In genomic region chr3:42773409-42773751, GRCh38 we compare ENCODE assay signal across 9 cellular contexts. TPM values are rescaled to one million over a fixed set of nuclear protein-coding genes. Genes with fewer than 3 reads are reported as not detected.
DNase-seq lines count a peak whose midpoint lies in the region; ATAC-seq and TF ChIP-seq lines count a peak whose summit lies in the region.
"Had no signal": no experiment of that assay in that cellular context is flagged by ENCODE, and none has a peak within 500 bp of the region (broad histone marks: within the 10 kb centered on the region; RNA-seq: fewer than 3 reads in every experiment).

No MANE protein-coding gene starts in this region.

- ATAC-seq in CD4-positive, CD25-positive, alpha-beta regulatory T cell (ENCODE audit: low read depth in 2 of 2) = no peak
- peak in 1 of 2 donors; percentile 13 for ATAC-seq in upper lobe of left lung (ENCODE audit: low FRiP score in 2 of 2)

- POLR2A ChIA-PET in activated CD4-positive, alpha-beta memory T cell treated with anti-CD3 and anti-CD28 coated beads for 36 hours (lab: Charles Lee) = no interaction called here

- peak overlapping the region; percentile 84 for H3K4me3 ChIP-seq in CD4-positive, CD25-positive, alpha-beta regulatory T cell (ENCODE audit: low read depth, low read length)
- peak overlapping the region; percentile 25 to 59 (median 56) for H3K4me3 ChIP-seq in upper lobe of left lung

- no peak for DNase-seq in CD4-positive, CD25-positive, alpha-beta regulatory T cell
- DNase-seq in HFFc6 = no peak
- DNase-seq in activated CD4-positive, alpha-beta memory T cell treated with anti-CD3 and anti-CD28 coated beads for 36 hours = no peak
- no peak for DNase-seq in immature natural killer cell
- no peak for DNase-seq in upper lobe of left lung
- DNase-seq in AML-193 (lab: John Stamatoyannopoulos, UW) = no peak
- DNase-seq in NCI-H526 (lab: John Stamatoyannopoulos, UW) = no peak
- no peak for DNase-seq in HCEC 1CT

- no peaks in the 10 kb centered on the region for H3K9me3 ChIP-seq in CD4-positive, CD25-positive, alpha-beta regulatory T cell (ENCODE audit: control insufficient read depth in 2 of 2, low read length in 2 of 2)
- no peaks in the 10 kb centered on the region for H3K9me3 ChIP-seq in upper lobe of left lung

- WGBS in upper lobe of left lung, 2 donors = 6 to 12% methylated on average over 6 of the region's 6 CpGs

- intact Hi-C loops in activated CD4-positive, alpha-beta memory T cell treated with anti-CD3 and anti-CD28 coated beads for 36 hours (cut with micrococcal nuclease) = loop anchor here (1.0 to 2.0 kb wide), 3 partner anchors 31 to 173 kb away; partner anchors contain the start of genes HIGD1A and NKTR

- peaks cover 8 to 18% (median 11%) of the 10 kb centered on the region in 4 donors for H3K4me1 Mint-ChIP-seq in CD4-positive, CD25-positive, alpha-beta regulatory T cell
- H3K4me1 Mint-ChIP-seq in HFFc6 (ENCODE audit: low read depth) (peaks cover 20% of the 10 kb centered on the region), immature natural killer cell (peaks cover 13 to 18% of the 10 kb centered on the region in 2 donors)
- H3K4me1 Mint-ChIP-seq in activated CD4-positive, alpha-beta memory T cell treated with anti-CD3 and anti-CD28 coated beads for 36 hours (ENCODE audit: low read depth) = peaks cover 10% of the 10 kb centered on the region

- peaks cover 7% of the 10 kb centered on the region for H3K27me3 Mint-ChIP-seq in CD4-positive, CD25-positive, alpha-beta regulatory T cell
- peaks cover 6% of the 10 kb centered on the region; the same call in 1 of the 2 replicates for H3K27me3 Mint-ChIP-seq in HFFc6 (ENCODE audit: insufficient read depth)
- no peaks in the 10 kb centered on the region for H3K27me3 Mint-ChIP-seq in activated CD4-positive, alpha-beta memory T cell treated with anti-CD3 and anti-CD28 coated beads for 36 hours
- H3K27me3 Mint-ChIP-seq in immature natural killer cell (ENCODE audit: low read depth in 3 of 3) = peaks cover 3 to 12% (median 6%) of the 10 kb centered on the region in 3 donors

- no peaks in the 10 kb centered on the region for H3K36me3 ChIP-seq in CD4-positive, CD25-positive, alpha-beta regulatory T cell (ENCODE audit: control insufficient read depth, insufficient read depth, low read length)
- H3K36me3 ChIP-seq in upper lobe of left lung = no peaks in the 10 kb centered on the region

- H3K27ac ChIP-seq in CD4-positive, CD25-positive, alpha-beta regulatory T cell (ENCODE audit: insufficient read depth, low read length, poor library complexity, severe bottlenecking) = no peak overlapping the region
- peak overlapping the region; percentile 83 to 93 (median 86) for H3K27ac ChIP-seq in upper lobe of left lung

- no peaks in the 10 kb centered on the region for H3K27me3 ChIP-seq in CD4-positive, CD25-positive, alpha-beta regulatory T cell (ENCODE audit: control insufficient read depth, insufficient read depth, low read length)
- H3K27me3 ChIP-seq in upper lobe of left lung = no peaks in the 10 kb centered on the region

- TF ChIP-seq CTCF in HFFc6 (IDR thresholded peaks at IDR 0.05) (no peak), upper lobe of left lung (IDR thresholded peaks at IDR 0.05) (no peak)

- peak overlapping the region; percentile 68 to 96 (median 86) for H3K4me3 Mint-ChIP-seq in CD4-positive, CD25-positive, alpha-beta regulatory T cell
- H3K4me3 Mint-ChIP-seq in HFFc6 (peak overlapping the region; percentile 93), immature natural killer cell (peak overlapping the region; percentile 85 to 94 (median 89))
- H3K4me3 Mint-ChIP-seq in activated CD4-positive, alpha-beta memory T cell treated with anti-CD3 and anti-CD28 coated beads for 36 hours = peak overlapping the region; percentile 84

- H3K4me1 ChIP-seq in CD4-positive, CD25-positive, alpha-beta regulatory T cell (ENCODE audit: control insufficient read depth, insufficient read depth, low read length, poor library complexity, severe bottlenecking) = peaks cover 14% of the 10 kb centered on the region
- H3K4me1 ChIP-seq in upper lobe of left lung = peaks cover 7 to 17% (median 9%) of the 10 kb centered on the region in 4 donors

- CTCF ChIA-PET in activated CD4-positive, alpha-beta memory T cell treated with anti-CD3 and anti-CD28 coated beads for 36 hours (lab: Charles Lee) = no interaction called here

- no peaks in the 10 kb centered on the region for H3K36me3 Mint-ChIP-seq in CD4-positive, CD25-positive, alpha-beta regulatory T cell
- H3K36me3 Mint-ChIP-seq in HFFc6 (ENCODE audit: low read depth) = peaks cover 10% of the 10 kb centered on the region; the same call in 1 of the 2 replicates
- no peaks in the 10 kb centered on the region for H3K36me3 Mint-ChIP-seq in activated CD4-positive, alpha-beta memory T cell treated with anti-CD3 and anti-CD28 coated beads for 36 hours
- no peaks in the 10 kb centered on the region for H3K36me3 Mint-ChIP-seq in immature natural killer cell

- H3K27ac Mint-ChIP-seq in CD4-positive, CD25-positive, alpha-beta regulatory T cell = peak overlapping the region; percentile 48 to 89 (median 74)
- peak overlapping the region; percentile 80 for H3K27ac Mint-ChIP-seq in HFFc6
- H3K27ac Mint-ChIP-seq in activated CD4-positive, alpha-beta memory T cell treated with anti-CD3 and anti-CD28 coated beads for 36 hours = peak overlapping the region; percentile 56
- H3K27ac Mint-ChIP-seq in immature natural killer cell = peak overlapping the region in 5 of 6 donors; percentile 83 to 91 (median 88)

- TF ChIP-seq EP300 in upper lobe of left lung (IDR thresholded peaks at IDR 0.05) = no peak

- no peak for TF ChIP-seq POLR2A in upper lobe of left lung (IDR thresholded peaks at IDR 0.05)

- peaks cover 0 to 1% (median 0%) of the 10 kb centered on the region in 7 donors for H3K9me3 Mint-ChIP-seq in CD4-positive, CD25-positive, alpha-beta regulatory T cell
- peaks cover 7% of the 10 kb centered on the region for H3K9me3 Mint-ChIP-seq in HFFc6
- H3K9me3 Mint-ChIP-seq in activated CD4-positive, alpha-beta memory T cell treated with anti-CD3 and anti-CD28 coated beads for 36 hours = no peaks in the 10 kb centered on the region
- peaks cover 0 to 3% (median 0%) of the 10 kb centered on the region in 6 donors for H3K9me3 Mint-ChIP-seq in immature natural killer cell

RNA-seq across cellular contexts. Expression of gene CCDC13, which starts 0.3 kb away (rescaled TPM):
- total RNA-seq in CD4-positive, CD25-positive, alpha-beta regulatory T cell = 0.32 TPM
- under 1 TPM in 3 of 4 donors, not detected in 1; 0.15 to 0.33 (median 0.26) TPM for polyA plus RNA-seq in CD4-positive, CD25-positive, alpha-beta regulatory T cell
- total RNA-seq in HFFc6 (2021; fragmentation: NEBNext Ultra II Directional; extraction: Animal tissue kit (Norgen Biotek cat#: 25700)) = under 1 TPM in 4 of 6 experiments, not detected in 2; 0.17 to 0.47 (median 0.30) TPM
- total RNA-seq in activated CD4-positive, alpha-beta memory T cell treated with anti-CD3 and anti-CD28 coated beads for 36 hours = under 1 TPM in 1 of 2 experiments, not detected in 1; 0.76 TPM
- polyA plus RNA-seq in immature natural killer cell = 1 to 10 TPM in 1 of 3 donors, under 1 TPM in 1, not detected in 1; 0.61 to 1.1 TPM
- 10 to 100 TPM in 1 of 6 donors, 1 to 10 TPM in 5; 2.1 to 12.8 (median 3.0) TPM for total RNA-seq in upper lobe of left lung

RNA-seq across cellular contexts. Expression of gene HIGD1A, which starts 30.9 kb away (rescaled TPM):
- total RNA-seq in CD4-positive, CD25-positive, alpha-beta regulatory T cell = 23.9 TPM
- 100 to 1,000 TPM in 1 of 4 donors, 10 to 100 TPM in 3; 77.6 to 110 (median 91.9) TPM for polyA plus RNA-seq in CD4-positive, CD25-positive, alpha-beta regulatory T cell
- total RNA-seq in HFFc6 (2021; fragmentation: NEBNext Ultra II Directional; extraction: Animal tissue kit (Norgen Biotek cat#: 25700)) = 100 to 1,000 TPM; 115 to 144 (median 125) TPM
- 10 to 100 TPM; 63.7 to 68.4 TPM for total RNA-seq in activated CD4-positive, alpha-beta memory T cell treated with anti-CD3 and anti-CD28 coated beads for 36 hours
- 100 to 1,000 TPM; 111 to 204 (median 159) TPM for polyA plus RNA-seq in immature natural killer cell
- 100 to 1,000 TPM in 2 of 6 donors, 10 to 100 TPM in 4; 26.2 to 108 (median 73.3) TPM for total RNA-seq in upper lobe of left lung

RNA-seq across cellular contexts. Expression of gene ACKR2, which starts 35.9 kb away (rescaled TPM):
- total RNA-seq in CD4-positive, CD25-positive, alpha-beta regulatory T cell = not detected
- polyA plus RNA-seq in CD4-positive, CD25-positive, alpha-beta regulatory T cell = under 1 TPM in 2 of 4 donors, not detected in 2; 0.29 to 0.35 TPM
- under 1 TPM in 3 of 6 experiments, not detected in 3; 0.09 to 0.10 (median 0.10) TPM for total RNA-seq in HFFc6 (2021; fragmentation: NEBNext Ultra II Directional; extraction: Animal tissue kit (Norgen Biotek cat#: 25700))
- under 1 TPM; 0.44 to 0.74 TPM for total RNA-seq in activated CD4-positive, alpha-beta memory T cell treated with anti-CD3 and anti-CD28 coated beads for 36 hours
- under 1 TPM in 1 of 3 donors, not detected in 2; 0.18 TPM for polyA plus RNA-seq in immature natural killer cell
- total RNA-seq in upper lobe of left lung = 1 to 10 TPM in 5 of 6 donors, not detected in 1; 1.1 to 8.2 (median 2.3) TPM
- total RNA-seq: pulmonary artery endothelial cell had no signal
